In the genomic region with DNA sequence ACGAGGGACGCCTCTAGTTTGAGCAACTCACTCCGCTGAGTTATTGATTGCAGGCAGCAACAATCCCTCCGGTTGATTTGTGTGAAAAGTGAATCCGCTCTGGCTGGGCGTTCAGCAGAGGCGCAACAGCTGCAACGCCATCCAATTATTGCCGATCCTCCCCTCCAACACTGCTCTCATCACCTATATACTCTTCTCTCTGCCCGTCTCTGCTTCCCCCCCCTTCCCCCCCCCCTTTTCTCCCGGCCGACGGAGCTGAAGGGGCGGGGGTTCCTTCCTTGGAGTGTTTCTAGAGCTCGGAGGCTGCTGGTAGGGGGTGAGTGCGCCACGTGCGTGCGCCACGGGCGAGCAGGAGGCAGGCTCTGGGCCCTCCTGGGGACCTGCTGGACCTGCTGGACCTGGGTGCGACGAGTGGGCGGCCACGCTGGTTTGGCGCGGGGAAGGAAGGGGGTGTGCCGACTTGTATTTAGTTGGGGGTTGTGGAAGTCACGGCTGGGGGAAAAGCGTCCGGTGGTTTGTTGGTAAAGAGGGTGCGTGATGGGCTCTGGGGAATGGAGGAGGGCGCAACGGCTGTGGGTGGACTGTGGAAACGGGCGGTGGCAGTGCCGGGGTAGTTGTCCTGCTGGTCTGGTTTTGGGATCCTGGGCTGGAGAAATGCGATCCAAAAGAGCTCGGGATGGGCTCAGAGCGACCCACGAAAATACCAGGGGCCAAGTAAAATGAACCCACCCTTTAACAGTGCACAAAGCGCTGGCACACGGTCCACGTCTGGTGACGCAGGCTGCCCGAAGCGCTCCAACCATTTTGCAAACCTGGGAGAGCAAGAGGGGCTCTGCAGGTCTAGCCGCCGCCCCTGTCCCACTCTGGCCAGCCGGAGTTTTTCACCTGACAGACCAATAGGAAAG, we compare ENCODE assay signal across 8 cellular contexts. TPM values are rescaled to one million over a fixed set of nuclear protein-coding genes. Genes with fewer than 3 reads are reported as not detected.
DNase-seq lines count a peak whose midpoint lies in the region; ATAC-seq and TF ChIP-seq lines count a peak whose summit lies in the region.

No MANE protein-coding gene starts in this region.

- no peak for TF ChIP-seq EP300 in Ishikawa (IDR thresholded peaks at IDR 0.05; ENCODE audit: borderline replicate concordance)

- H3K27ac ChIP-seq in breast epithelium (peak overlapping the region; percentile 73 to 88), right atrium auricular region (peak overlapping the region; percentile 91 to 93)

- intact Hi-C loops in breast epithelium (cut with DNase I; ENCODE audit: low total_unique reads) = no loop called here
- intact Hi-C loops in MCF 10A (cut with micrococcal nuclease) = loop anchor here (10.0 kb wide), 1 partner anchor 1375 kb away; no protein-coding TSS in a partner anchor
- intact Hi-C loops in posterior vena cava (cut with DNase I) = loop anchor here in 1 of 2 donors (10.0 kb wide), 1 partner anchor 55 kb away; no protein-coding TSS in a partner anchor

- H3K4me3 Mint-ChIP-seq in MCF 10A (ENCODE audit: unreplicated experiment) = no peak overlapping the region
- H3K4me3 Mint-ChIP-seq in activated naive CD8-positive, alpha-beta T cell treated with anti-CD3 and anti-CD28 coated beads, Interleukin-2, amount 10 ng/mL, durations not matched to agents 7 days and 5 days = peak overlapping the region; percentile 49
- H3K4me3 Mint-ChIP-seq in naive thymus-derived CD8-positive, alpha-beta T cell = peak overlapping the region in 3 of 10 donors; percentile 18 to 85 (median 57)

- no TSS peak for BruUV-seq in MCF 10A (replicated peaks; lab: Mats Ljungman, UMichigan)

- peaks cover 77% of the 10 kb centered on the region for H3K27me3 Mint-ChIP-seq in MCF 10A (ENCODE audit: insufficient read depth, unreplicated experiment)
- H3K27me3 Mint-ChIP-seq in activated naive CD8-positive, alpha-beta T cell treated with anti-CD3 and anti-CD28 coated beads, Interleukin-2, amount 10 ng/mL, durations not matched to agents 7 days and 5 days = peaks cover 64% of the 10 kb centered on the region
- peaks cover 24 to 58% (median 32%) of the 10 kb centered on the region in 5 donors for H3K27me3 Mint-ChIP-seq in naive thymus-derived CD8-positive, alpha-beta T cell

- DNase-seq in breast epithelium (ENCODE audit: low spot score in 2 of 2) = peak in 1 of 2 donors; percentile 59
- DNase-seq in MCF 10A (ENCODE audit: unreplicated experiment) = no peak
- no peak for DNase-seq in activated naive CD8-positive, alpha-beta T cell treated with anti-CD3 and anti-CD28 coated beads, Interleukin-2, amount 10 ng/mL, durations not matched to agents 7 days and 5 days
- DNase-seq in right atrium auricular region (ENCODE audit: low spot score) = peak; percentile 72
- peak; percentile 86 for DNase-seq in posterior vena cava (ENCODE audit: low spot score)
- no peak for DNase-seq in naive thymus-derived CD8-positive, alpha-beta T cell
- DNase-seq in COLO829 (ENCODE audit: low spot score) = no peak

- CTCF ChIA-PET in MCF 10A (lab: Yijun Ruan, JAX) = interaction anchor here (0.7 kb wide), 2 partner anchors 16 to 52 kb away, joined by 3 read pairs; no protein-coding TSS in a partner anchor

- no peak for ATAC-seq in activated naive CD8-positive, alpha-beta T cell treated with anti-CD3 and anti-CD28 coated beads, Interleukin-2, amount 10 ng/mL, durations not matched to agents 7 days and 5 days (ENCODE audit: low read depth)
- ATAC-seq in naive thymus-derived CD8-positive, alpha-beta T cell = no peak

- peak; percentile 17 for TF ChIP-seq POLR2A in breast epithelium (IDR thresholded peaks at IDR 0.05)

- H3K9me3 ChIP-seq in breast epithelium (no peaks in the 10 kb centered on the region), right atrium auricular region (no peaks in the 10 kb centered on the region)

- no peaks in the 10 kb centered on the region for H3K9me3 Mint-ChIP-seq in MCF 10A (ENCODE audit: unreplicated experiment)
- H3K9me3 Mint-ChIP-seq in activated naive CD8-positive, alpha-beta T cell treated with anti-CD3 and anti-CD28 coated beads, Interleukin-2, amount 10 ng/mL, durations not matched to agents 7 days and 5 days = no peaks in the 10 kb centered on the region
- H3K9me3 Mint-ChIP-seq in naive thymus-derived CD8-positive, alpha-beta T cell = no peaks in the 10 kb centered on the region

- H3K4me3 ChIP-seq in breast epithelium (peak overlapping the region; percentile 58 to 72 (median 60)), right atrium auricular region (peak overlapping the region; percentile 50 to 60)

- TF ChIP-seq CTCF in breast epithelium (IDR thresholded peaks at IDR 0.05) = no peak
- TF ChIP-seq CTCF in MCF 10A (IDR thresholded peaks at IDR 0.05; ENCODE audit: unreplicated experiment) = no peak
- TF ChIP-seq CTCF in right atrium auricular region (IDR thresholded peaks at IDR 0.05) = no peak

- POLR2A ChIA-PET in MCF 10A (lab: Yijun Ruan, JAX) = no interaction called here
- POLR2A ChIA-PET in activated naive CD8-positive, alpha-beta T cell treated with anti-CD3 and anti-CD28 coated beads, Interleukin-2, amount 10 ng/mL, durations not matched to agents 7 days and 5 days (lab: Charles Lee) = interaction anchor here (0.6 kb wide), 1 partner anchor 382 kb away, joined by 4 read pairs; no protein-coding TSS in a partner anchor
- POLR2A ChIA-PET in naive thymus-derived CD8-positive, alpha-beta T cell (lab: Charles Lee) = interaction anchor here (0.6 to 0.8 kb wide), 2 partner anchors 383 to 1640 kb away, joined by 3 read pairs; no protein-coding TSS in a partner anchor

- no peak overlapping the region for H3K27ac Mint-ChIP-seq in MCF 10A (ENCODE audit: low read depth, unreplicated experiment)
- no peak overlapping the region for H3K27ac Mint-ChIP-seq in activated naive CD8-positive, alpha-beta T cell treated with anti-CD3 and anti-CD28 coated beads, Interleukin-2, amount 10 ng/mL, durations not matched to agents 7 days and 5 days
- peak overlapping the region in 2 of 10 donors; percentile 44 to 81 for H3K27ac Mint-ChIP-seq in naive thymus-derived CD8-positive, alpha-beta T cell

- TF ChIP-seq RAD21 in Ishikawa (IDR thresholded peaks at IDR 0.05; ENCODE audit: low read depth) = no peak

- no peaks in the 10 kb centered on the region for H3K4me1 Mint-ChIP-seq in MCF 10A (ENCODE audit: insufficient read depth, unreplicated experiment)
- H3K4me1 Mint-ChIP-seq in activated naive CD8-positive, alpha-beta T cell treated with anti-CD3 and anti-CD28 coated beads, Interleukin-2, amount 10 ng/mL, durations not matched to agents 7 days and 5 days = peaks cover 6% of the 10 kb centered on the region
- peaks cover 0 to 34% (median 5%) of the 10 kb centered on the region in 4 donors for H3K4me1 Mint-ChIP-seq in naive thymus-derived CD8-positive, alpha-beta T cell

- no peaks in the 10 kb centered on the region for H3K27me3 ChIP-seq in breast epithelium
- H3K27me3 ChIP-seq in right atrium auricular region = no peaks in the 10 kb centered on the region

- no peaks in the 10 kb centered on the region for H3K36me3 Mint-ChIP-seq in MCF 10A (ENCODE audit: insufficient read depth, unreplicated experiment)
- H3K36me3 Mint-ChIP-seq in activated naive CD8-positive, alpha-beta T cell treated with anti-CD3 and anti-CD28 coated beads, Interleukin-2, amount 10 ng/mL, durations not matched to agents 7 days and 5 days = no peaks in the 10 kb centered on the region
- H3K36me3 Mint-ChIP-seq in naive thymus-derived CD8-positive, alpha-beta T cell = no peaks in the 10 kb centered on the region

- H3K36me3 ChIP-seq in breast epithelium = no peaks in the 10 kb centered on the region
- no peaks in the 10 kb centered on the region for H3K36me3 ChIP-seq in right atrium auricular region

- H3K4me1 ChIP-seq in breast epithelium = no peaks in the 10 kb centered on the region
- H3K4me1 ChIP-seq in right atrium auricular region = peaks cover 0 to 20% of the 10 kb centered on the region in 2 donors

TF ChIP-seq in Ishikawa, 13 proteins besides CTCF, POLR2A, EP300 and RAD21:
- TF ChIP-seq USF1 (IDR thresholded peaks at IDR 0.05) = 0 out of 2 replicates have a peak, but pooled peaks have one; percentile 3
- TF ChIP-seq, protein P1, sequence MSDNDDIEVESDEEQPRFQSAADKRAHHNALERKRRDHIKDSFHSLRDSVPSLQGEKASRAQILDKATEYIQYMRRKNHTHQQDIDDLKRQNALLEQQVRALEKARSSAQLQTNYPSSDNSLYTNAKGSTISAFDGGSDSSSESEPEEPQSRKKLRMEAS (IDR thresholded peaks at IDR 0.05) = peak; percentile 81
- TF ChIP-seq ZBTB7A (IDR thresholded peaks at IDR 0.05; ENCODE audit: low read depth) = no peak
- TF ChIP-seq EGR1 (IDR thresholded peaks at IDR 0.05) = peak; percentile 57

RNA-seq across cellular contexts. Expression of gene MEF2C, which starts 6.4 kb away (rescaled TPM):
- total RNA-seq in breast epithelium = 10 to 100 TPM; 27.4 to 41.8 (median 32.1) TPM
- total RNA-seq in MCF 10A (2022) = 0.05 and 0.07 TPM in 2 replicates
- total RNA-seq in activated naive CD8-positive, alpha-beta T cell treated with anti-CD3 and anti-CD28 coated beads, Interleukin-2, amount 10 ng/mL, durations not matched to agents 7 days and 5 days = under 1 TPM; 0.60 to 0.86 TPM
- 10 to 100 TPM; 36.1 to 57.5 TPM for total RNA-seq in right atrium auricular region
- total RNA-seq in posterior vena cava = 10 to 100 TPM; 86.7 to 94.1 TPM
- 10 to 100 TPM in 1 of 2 experiments, 1 to 10 TPM in 1; 8.9 to 10.8 TPM for total RNA-seq in naive thymus-derived CD8-positive, alpha-beta T cell
- under 1 TPM; 0.14 to 0.48 (median 0.46) TPM for polyA plus RNA-seq in naive thymus-derived CD8-positive, alpha-beta T cell

Comparison
In these comparisons a context has a peak if more than half of its experiments do, and no peak if none do; other contexts are left out.
1. DNase-seq: peak in right atrium auricular region (single experiment) and posterior vena cava (single experiment); none in MCF 10A (single experiment), activated naive CD8-positive, alpha-beta T cell treated with anti-CD3 and anti-CD28 coated beads, Interleukin-2, amount 10 ng/mL, durations not matched to agents 7 days and 5 days (single experiment), naive thymus-derived CD8-positive, alpha-beta T cell (0 of 10) and COLO829 (single experiment).